Comparison of ENCODE assay signal across 14 cellular contexts in genomic region chr22:50485221-50486131, GRCh38. TPM values are rescaled to one million over a fixed set of nuclear protein-coding genes. Genes with fewer than 3 reads are reported as not detected.
A peak's percentile ranks its signal among the peaks of the same experiment; 100 is the strongest.
DNase-seq lines count a peak whose midpoint lies in the region; ATAC-seq and TF ChIP-seq lines count a peak whose summit lies in the region.
"Had no signal": no experiment of that assay in that cellular context is flagged by ENCODE, and none has a peak within 500 bp of the region (broad histone marks: within the 10 kb centered on the region; RNA-seq: fewer than 3 reads in every experiment).

No MANE protein-coding gene starts in this region.

- H3K27me3 ChIP-seq in upper lobe of right lung (peaks cover 26% of the 10 kb centered on the region), neural progenitor cell (peaks cover 17% of the 10 kb centered on the region)

- H3K27ac ChIP-seq in upper lobe of right lung: no peak overlapping the region
- H3K27ac ChIP-seq in neural progenitor cell: no peak overlapping the region
- H3K27ac ChIP-seq: left ventricle myocardium inferior, uterus had no signal

- H3K27me3 Mint-ChIP-seq in activated CD8-positive, alpha-beta memory T cell treated with anti-CD3 and anti-CD28 coated beads, Interleukin-2, amount 10 ng/mL, durations not matched to agents 7 days and 5 days: no peaks in the 10 kb centered on the region
- peaks cover 12% of the 10 kb centered on the region for H3K27me3 Mint-ChIP-seq in neural progenitor cell (ENCODE audit: insufficient read depth, low read depth)

- H3K4me2 ChIP-seq in neural progenitor cell: no peak overlapping the region
- H3K4me2 ChIP-seq: SK-N-SH had no signal

- H3K79me2 ChIP-seq in neural progenitor cell (ENCODE audit: low read depth): no peaks in the 10 kb centered on the region

- no peaks in the 10 kb centered on the region for H3K36me3 ChIP-seq in upper lobe of right lung
- H3K36me3 ChIP-seq in neural progenitor cell: no peaks in the 10 kb centered on the region
- H3K36me3 ChIP-seq: left ventricle myocardium inferior, uterus had no signal

- CTCF ChIA-PET in activated CD8-positive, alpha-beta memory T cell treated with anti-CD3 and anti-CD28 coated beads, Interleukin-2, amount 10 ng/mL, durations not matched to agents 7 days and 5 days (lab: Charles Lee): interaction anchor here (1.1 to 1.7 kb wide), 3 partner anchors 9 to 40 kb away, joined by 3 to 7 read pairs (median 4); partner anchors contain the start of gene SCO2

- H3F3A ChIP-seq in neural progenitor cell (ENCODE audit: low read depth): peaks cover 3% of the 10 kb centered on the region

- DNase-seq in activated CD8-positive, alpha-beta memory T cell treated with anti-CD3 and anti-CD28 coated beads, Interleukin-2, amount 10 ng/mL, durations not matched to agents 7 days and 5 days: no peak
- no peak for DNase-seq in activated CD8-positive, alpha-beta memory T cell treated with anti-CD3 and anti-CD28 coated beads, Interleukin-2, amount 50 U/mL, for 48 hours
- DNase-seq in NCI-H69 (lab: John Stamatoyannopoulos, UW) (peak; percentile 61), left colon (peak in 1 of 2 donors; percentile 53), upper lobe of right lung (peak; percentile 82), neural progenitor cell (ENCODE audit: low spot score) (no peak)
- DNase-seq in stimulated activated CD8-positive, alpha-beta memory T cell treated with anti-CD3 and anti-CD28 coated beads, Interleukin-4, amount 100 ng/mL, for 48 hours: no peak
- DNase-seq: effector memory CD4-positive, alpha-beta T cell; left ventricle myocardium inferior; NCI-H1048; NCI-H774; SK-N-SH; uterus had no signal

- no peak for TF ChIP-seq CTCF in upper lobe of right lung (IDR thresholded peaks at IDR 0.05)
- TF ChIP-seq CTCF in neural progenitor cell (IDR thresholded peaks at IDR 0.05): no peak

- H3K9ac ChIP-seq in neural progenitor cell: no peak overlapping the region
- H3K9ac ChIP-seq: SK-N-SH had no signal

- no peaks in the 10 kb centered on the region for H3K9me3 Mint-ChIP-seq in activated CD8-positive, alpha-beta memory T cell treated with anti-CD3 and anti-CD28 coated beads, Interleukin-2, amount 10 ng/mL, durations not matched to agents 7 days and 5 days (ENCODE audit: low read depth)
- H3K9me3 Mint-ChIP-seq in neural progenitor cell: no peaks in the 10 kb centered on the region

- H2AFZ ChIP-seq in neural progenitor cell (replicated peaks): no peak overlapping the region

- H3K9me3 ChIP-seq in upper lobe of right lung (no peaks in the 10 kb centered on the region), neural progenitor cell (ENCODE audit: low read depth) (no peaks in the 10 kb centered on the region)
- H3K9me3 ChIP-seq: left ventricle myocardium inferior, SK-N-SH, uterus had no signal

- no peaks in the 10 kb centered on the region for H3K36me3 Mint-ChIP-seq in activated CD8-positive, alpha-beta memory T cell treated with anti-CD3 and anti-CD28 coated beads, Interleukin-2, amount 10 ng/mL, durations not matched to agents 7 days and 5 days
- no peaks in the 10 kb centered on the region for H3K36me3 Mint-ChIP-seq in neural progenitor cell

- intact Hi-C loops in left colon (cut with DNase I, micrococcal nuclease) (no loop called here), upper lobe of right lung (cut with DNase I) (no loop called here)

- ATAC-seq in activated CD8-positive, alpha-beta memory T cell treated with anti-CD3 and anti-CD28 coated beads, Interleukin-2, amount 10 ng/mL, durations not matched to agents 7 days and 5 days: no peak
- peak; percentile 30 for ATAC-seq in left colon
- peak; percentile 12 for ATAC-seq in upper lobe of right lung
- ATAC-seq in GM21786 (IDR thresholded peaks at IDR 0.05; ENCODE audit: unreplicated experiment): no peak

- H3K4me1 Mint-ChIP-seq in activated CD8-positive, alpha-beta memory T cell treated with anti-CD3 and anti-CD28 coated beads, Interleukin-2, amount 10 ng/mL, durations not matched to agents 7 days and 5 days: no peaks in the 10 kb centered on the region
- no peaks in the 10 kb centered on the region for H3K4me1 Mint-ChIP-seq in neural progenitor cell

- no peaks in the 10 kb centered on the region for H4K20me1 ChIP-seq in neural progenitor cell (ENCODE audit: low read depth)

- H3K27ac Mint-ChIP-seq in activated CD8-positive, alpha-beta memory T cell treated with anti-CD3 and anti-CD28 coated beads, Interleukin-2, amount 10 ng/mL, durations not matched to agents 7 days and 5 days: peak overlapping the region; percentile 3
- H3K27ac Mint-ChIP-seq in neural progenitor cell: no peak overlapping the region

- peaks cover 6% of the 10 kb centered on the region for H3K4me1 ChIP-seq in upper lobe of right lung
- H3K4me1 ChIP-seq in neural progenitor cell: no peaks in the 10 kb centered on the region
- H3K4me1 ChIP-seq: uterus had no signal

- H3K4me3 ChIP-seq in upper lobe of right lung (no peak overlapping the region), neural progenitor cell (no peak overlapping the region)
- H3K4me3 ChIP-seq: left ventricle myocardium inferior, uterus had no signal

- H3K4me3 Mint-ChIP-seq in activated CD8-positive, alpha-beta memory T cell treated with anti-CD3 and anti-CD28 coated beads, Interleukin-2, amount 10 ng/mL, durations not matched to agents 7 days and 5 days: no peak overlapping the region
- no peak overlapping the region for H3K4me3 Mint-ChIP-seq in neural progenitor cell

RNA-seq across cellular contexts. Expression of gene MIOX, which starts 1.2 kb away (rescaled TPM):
- under 1 TPM; 0.23 to 0.61 TPM for total RNA-seq in activated CD8-positive, alpha-beta memory T cell treated with anti-CD3 and anti-CD28 coated beads, Interleukin-2, amount 10 ng/mL, durations not matched to agents 7 days and 5 days
- total RNA-seq in left colon (not detected), upper lobe of right lung (not detected), neural progenitor cell (ENCODE audit: low replicate concordance) (not detected in 2 replicates)
- total RNA-seq: left ventricle myocardium inferior, uterus had no signal

RNA-seq across cellular contexts. Expression of gene ADM2, which starts 4.1 kb away (rescaled TPM):
- total RNA-seq in activated CD8-positive, alpha-beta memory T cell treated with anti-CD3 and anti-CD28 coated beads, Interleukin-2, amount 10 ng/mL, durations not matched to agents 7 days and 5 days: 1 to 10 TPM; 4.7 to 5.3 TPM
- 1 to 10 TPM; 5.4 to 8.9 TPM for total RNA-seq in left colon
- total RNA-seq in upper lobe of right lung: 2.6 TPM
- 0.13 and 2.6 TPM in 2 replicates for total RNA-seq in neural progenitor cell (ENCODE audit: low replicate concordance)
- total RNA-seq: left ventricle myocardium inferior had no signal

RNA-seq across cellular contexts. Expression of gene SBF1, which starts 10.6 kb away (rescaled TPM):
- total RNA-seq in activated CD8-positive, alpha-beta memory T cell treated with anti-CD3 and anti-CD28 coated beads, Interleukin-2, amount 10 ng/mL, durations not matched to agents 7 days and 5 days: 100 to 1,000 TPM; 192 to 207 TPM
- total RNA-seq in left colon: 10 to 100 TPM; 69.2 to 80.1 TPM
- 69.4 TPM for total RNA-seq in upper lobe of right lung
- 25.8 and 65.8 TPM in 2 replicates for total RNA-seq in neural progenitor cell (ENCODE audit: low replicate concordance)

RNA-seq across cellular contexts. Expression of gene LMF2, which starts 22.0 kb away (rescaled TPM):
- 100 to 1,000 TPM in 1 of 2 experiments, 10 to 100 TPM in 1; 98.6 to 138 TPM for total RNA-seq in activated CD8-positive, alpha-beta memory T cell treated with anti-CD3 and anti-CD28 coated beads, Interleukin-2, amount 10 ng/mL, durations not matched to agents 7 days and 5 days
- 10 to 100 TPM; 58.7 to 59.3 TPM for total RNA-seq in left colon
- 65.8 TPM for total RNA-seq in upper lobe of right lung
- total RNA-seq in neural progenitor cell (ENCODE audit: low replicate concordance): 7.1 and 38.2 TPM in 2 replicates

RNA-seq across cellular contexts. Expression of gene NCAPH2, which starts 22.5 kb away (rescaled TPM):
- total RNA-seq in activated CD8-positive, alpha-beta memory T cell treated with anti-CD3 and anti-CD28 coated beads, Interleukin-2, amount 10 ng/mL, durations not matched to agents 7 days and 5 days: 100 to 1,000 TPM; 136 to 181 TPM
- 10 to 100 TPM; 26.6 to 27.1 TPM for total RNA-seq in left colon
- total RNA-seq in upper lobe of right lung: 51.8 TPM
- 41.2 and 64.4 TPM in 2 replicates for total RNA-seq in neural progenitor cell (ENCODE audit: low replicate concordance)

Comparison
In these comparisons a context has a peak if more than half of its experiments do, and no peak if none do; other contexts are left out.
1. ATAC-seq: peak in left colon (single experiment) and upper lobe of right lung (single experiment); none in activated CD8-positive, alpha-beta memory T cell treated with anti-CD3 and anti-CD28 coated beads, Interleukin-2, amount 10 ng/mL, durations not matched to agents 7 days and 5 days (single experiment) and GM21786 (single experiment).
2. DNase-seq: peak in NCI-H69 (single experiment) and upper lobe of right lung (single experiment); none in activated CD8-positive, alpha-beta memory T cell treated with anti-CD3 and anti-CD28 coated beads, Interleukin-2, amount 10 ng/mL, durations not matched to agents 7 days and 5 days (single experiment), activated CD8-positive, alpha-beta memory T cell treated with anti-CD3 and anti-CD28 coated beads, Interleukin-2, amount 50 U/mL, for 48 hours (single experiment), stimulated activated CD8-positive, alpha-beta memory T cell treated with anti-CD3 and anti-CD28 coated beads, Interleukin-4, amount 100 ng/mL, for 48 hours (single experiment) and neural progenitor cell (single experiment).